ENCODE assay signal across 14 cellular contexts in the genomic region with DNA sequence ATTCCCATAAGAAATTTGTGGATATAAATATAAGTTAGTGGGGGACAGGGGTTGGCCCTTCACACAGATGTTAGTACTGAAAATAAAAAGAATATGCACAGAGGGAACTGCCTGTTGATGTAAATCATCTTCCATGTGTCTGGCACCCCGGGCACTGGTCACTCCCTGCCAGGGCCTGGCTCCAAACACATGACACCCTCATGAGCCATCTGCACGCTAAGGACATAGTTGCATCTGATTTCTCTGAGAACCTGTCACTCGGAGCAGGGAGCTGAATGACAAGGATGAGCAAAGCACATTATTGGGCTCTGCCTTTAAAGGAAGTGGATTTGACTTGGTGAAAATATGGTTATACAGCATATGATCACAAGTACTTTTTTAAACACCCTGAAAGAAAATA.
"Had no signal": no experiment of that assay in that cellular context is flagged by ENCODE, and none has a peak within 500 bp of the region (broad histone marks: within the 10 kb centered on the region; RNA-seq: fewer than 3 reads in every experiment).

No MANE protein-coding gene starts in this region.

- H3K27me3 ChIP-seq: neural progenitor cell, ovary, thyroid gland had no signal

- ATAC-seq: activated CD8-positive, alpha-beta T cell treated with anti-CD3 and anti-CD28 coated beads for 36 hours; activated T-cell treated with anti-CD3 and anti-CD28 coated beads, Interleukin-2, amount 50 U/mL, for 4 hours; stimulated activated effector memory CD8-positive, alpha-beta T cell treated with anti-CD3 and anti-CD28 coated beads, Interleukin-12 subunit alpha, Interleukin-12 subunit beta, amount 100 ng/mL, for 72 hours had no signal

- H3K4me3 ChIP-seq: neural progenitor cell, ovary, thyroid gland had no signal

- H2AFZ ChIP-seq: neural progenitor cell had no signal

- H3K36me3 ChIP-seq: neural progenitor cell, ovary, thyroid gland had no signal

- H3K27ac ChIP-seq: neural progenitor cell, ovary, thyroid gland had no signal

- H3K4me1 ChIP-seq: neural progenitor cell had no signal

- H3K9me3 ChIP-seq: ovary, thyroid gland had no signal

- DNase-seq: activated B cell treated with CpG ODN at 0.5 μM for 24 hours; activated CD4-positive, alpha-beta T cell treated with anti-CD3 and anti-CD28 coated beads for 48 hours; activated CD8-positive, alpha-beta T cell treated with anti-CD3 and anti-CD28 coated beads for 36 hours; activated effector memory CD4-positive, alpha-beta T cell treated with Interleukin-2 at 50 U/mL for 16 hours; activated naive CD4-positive, alpha-beta T cell treated with anti-CD3 and anti-CD28 coated beads, Interleukin-2, amount 50 U/mL, for 16 hours; activated T-cell treated with anti-CD3 and anti-CD28 coated beads, Interleukin-2, amount 50 U/mL, for 4 hours; endodermal cell; erythroblast; glutamatergic neuron; naive B cell; ovary; thyroid gland had no signal

- H3K9ac ChIP-seq: neural progenitor cell had no signal

- H3K4me2 ChIP-seq: neural progenitor cell had no signal
